In the genomic region with DNA sequence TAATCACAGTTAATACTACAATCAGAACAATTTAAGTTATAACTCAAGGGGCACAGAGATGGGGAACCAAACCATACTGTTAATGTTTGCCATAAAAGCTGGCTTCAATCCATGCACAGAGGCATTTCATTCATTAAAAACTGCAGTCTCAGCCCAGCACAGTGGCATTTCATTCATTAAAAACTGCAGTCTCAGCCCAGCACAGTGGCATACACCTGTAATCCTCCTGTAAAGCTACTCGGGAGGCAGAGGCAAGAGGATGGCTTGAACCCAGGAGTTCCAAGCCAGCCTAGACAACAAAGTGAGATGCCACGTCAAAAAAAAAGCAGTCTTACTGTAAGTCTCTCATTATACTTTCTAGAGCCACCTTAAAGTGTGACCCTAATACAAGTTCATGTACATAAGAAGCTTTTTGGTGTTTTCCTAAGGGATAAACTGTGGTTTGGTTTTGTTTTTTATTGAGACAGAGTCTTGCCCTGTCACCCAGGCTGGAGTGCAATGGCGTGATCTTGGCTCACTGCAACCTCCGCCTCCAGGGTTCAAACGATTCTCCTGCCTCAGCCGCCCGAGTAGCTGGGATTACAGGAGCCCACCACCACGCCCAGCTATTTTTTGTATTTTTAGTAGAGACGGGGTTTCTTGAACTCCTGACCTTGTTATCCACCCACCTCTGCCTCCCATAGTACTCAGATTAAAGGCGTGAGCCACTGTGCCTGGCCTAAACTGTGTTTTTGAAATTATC, we compare ENCODE assay signal across 16 cellular contexts. TPM values are rescaled to one million over a fixed set of nuclear protein-coding genes. Genes with fewer than 3 reads are reported as not detected.
DNase-seq lines count a peak whose midpoint lies in the region; ATAC-seq and TF ChIP-seq lines count a peak whose summit lies in the region.
"Had no signal": no experiment of that assay in that cellular context is flagged by ENCODE, and none has a peak within 500 bp of the region (broad histone marks: within the 10 kb centered on the region; RNA-seq: fewer than 3 reads in every experiment).

No MANE protein-coding gene starts in this region.

- peaks cover 23% of the 10 kb centered on the region for H3K4me1 ChIP-seq in HEK293 (ENCODE audit: control insufficient read depth, insufficient read depth, low read length)

- no peaks in the 10 kb centered on the region for H3K27me3 Mint-ChIP-seq in activated CD4-positive, alpha-beta memory T cell treated with anti-CD3 and anti-CD28 coated beads for 36 hours
- no peaks in the 10 kb centered on the region for H3K27me3 Mint-ChIP-seq in activated CD4-positive, alpha-beta memory T cell treated with anti-CD3 and anti-CD28 coated beads, Interleukin-2, amount 10 ng/mL, durations not matched to agents 7 days and 5 days
- H3K27me3 Mint-ChIP-seq in activated naive CD8-positive, alpha-beta T cell: no peaks in the 10 kb centered on the region
- no peaks in the 10 kb centered on the region for H3K27me3 Mint-ChIP-seq in natural killer cell treated with Interleukin-12 subunit alpha and Interleukin-12 subunit beta and Interleukin-15 and Interleukin-18, amount 100 ng/mL, for 72 hours

- no peak overlapping the region for H3K4me3 ChIP-seq in HEK293 (ENCODE audit: low read depth, low read length)
- H3K4me3 ChIP-seq: adrenal gland, gastrocnemius medialis, right atrium auricular region, SJCRH30, tibial nerve had no signal

- intact Hi-C loops in activated CD4-positive, alpha-beta memory T cell treated with anti-CD3 and anti-CD28 coated beads for 36 hours (cut with micrococcal nuclease): loop anchor here (2.0 kb wide), 1 partner anchor 14 kb away; no protein-coding TSS in a partner anchor

- H3K27ac Mint-ChIP-seq in activated CD4-positive, alpha-beta memory T cell treated with anti-CD3 and anti-CD28 coated beads for 36 hours: peak overlapping the region; percentile 54
- no peak overlapping the region for H3K27ac Mint-ChIP-seq in activated CD4-positive, alpha-beta memory T cell treated with anti-CD3 and anti-CD28 coated beads, Interleukin-2, amount 10 ng/mL, durations not matched to agents 7 days and 5 days
- H3K27ac Mint-ChIP-seq in activated naive CD8-positive, alpha-beta T cell: peak overlapping the region; percentile 66
- H3K27ac Mint-ChIP-seq in natural killer cell treated with Interleukin-12 subunit alpha and Interleukin-12 subunit beta and Interleukin-15 and Interleukin-18, amount 100 ng/mL, for 72 hours: peak overlapping the region; percentile 84

- peaks cover 4% of the 10 kb centered on the region for H3K9me3 Mint-ChIP-seq in activated CD4-positive, alpha-beta memory T cell treated with anti-CD3 and anti-CD28 coated beads for 36 hours
- H3K9me3 Mint-ChIP-seq in activated CD4-positive, alpha-beta memory T cell treated with anti-CD3 and anti-CD28 coated beads, Interleukin-2, amount 10 ng/mL, durations not matched to agents 7 days and 5 days: peaks cover 7% of the 10 kb centered on the region
- peaks cover 4% of the 10 kb centered on the region for H3K9me3 Mint-ChIP-seq in activated naive CD8-positive, alpha-beta T cell (ENCODE audit: low read depth)
- H3K9me3 Mint-ChIP-seq in natural killer cell treated with Interleukin-12 subunit alpha and Interleukin-12 subunit beta and Interleukin-15 and Interleukin-18, amount 100 ng/mL, for 72 hours: peaks cover 3% of the 10 kb centered on the region

- H3K9me3 ChIP-seq in HEK293 (ENCODE audit: control insufficient read depth, insufficient read depth, low read depth, low read length): no peaks in the 10 kb centered on the region
- H3K9me3 ChIP-seq: adrenal gland, gastrocnemius medialis, SJCRH30, tibial nerve had no signal

- CTCF ChIA-PET in activated CD4-positive, alpha-beta memory T cell treated with anti-CD3 and anti-CD28 coated beads for 36 hours (lab: Charles Lee): interaction anchor here (1.0 to 1.3 kb wide), 2 partner anchors 9 to 15 kb away, joined by 3 read pairs; no protein-coding TSS in a partner anchor
- CTCF ChIA-PET in activated CD4-positive, alpha-beta memory T cell treated with anti-CD3 and anti-CD28 coated beads, Interleukin-2, amount 10 ng/mL, durations not matched to agents 7 days and 5 days (lab: Charles Lee): interaction anchor here (1.0 to 3.0 kb wide), 2 partner anchors 15 to 30 kb away, joined by 3 to 8 read pairs; partner anchors contain the start of genes ARID4B and GGPS1
- CTCF ChIA-PET in HEK293 (lab: Yijun Ruan, JAX): interaction anchor here (0.6 to 2.2 kb wide), 5 partner anchors 9 to 1189 kb away, joined by 3 to 11 read pairs (median 4); no protein-coding TSS in a partner anchor

- no peak for ATAC-seq in natural killer cell treated with Interleukin-12 subunit alpha and Interleukin-12 subunit beta and Interleukin-15 and Interleukin-18, amount 100 ng/mL, for 72 hours
- no peak for ATAC-seq in HG03457 (IDR thresholded peaks at IDR 0.05; ENCODE audit: unreplicated experiment)
- ATAC-seq: gastrocnemius medialis had no signal

- no peak for DNase-seq in activated CD4-positive, alpha-beta memory T cell treated with anti-CD3 and anti-CD28 coated beads for 36 hours
- no peak for DNase-seq in activated CD4-positive, alpha-beta memory T cell treated with anti-CD3 and anti-CD28 coated beads, Interleukin-2, amount 10 ng/mL, durations not matched to agents 7 days and 5 days
- no peak for DNase-seq in natural killer cell treated with Interleukin-12 subunit alpha and Interleukin-12 subunit beta and Interleukin-15 and Interleukin-18, amount 100 ng/mL, for 72 hours (ENCODE audit: low spot score)
- no peak for DNase-seq in NCI-H748 (lab: John Stamatoyannopoulos, UW; ENCODE audit: unreplicated experiment)
- DNase-seq in NOMO-1 (lab: John Stamatoyannopoulos, UW; ENCODE audit: unreplicated experiment in 2 of 2): no peak
- DNase-seq: adrenal gland, DMS53, gastrocnemius medialis, mammary epithelial cell, NCI-H1048, SJCRH30 had no signal

- H3K36me3 ChIP-seq in HEK293 (ENCODE audit: control insufficient read depth in 2 of 2, insufficient read depth in 1 of 2, low read length in 2 of 2): no peaks in the 10 kb centered on the region; a peak in 1 of 3 replicates
- H3K36me3 ChIP-seq: adrenal gland, gastrocnemius medialis, right atrium auricular region, SJCRH30, tibial nerve had no signal

- no peak overlapping the region for H3K4me3 Mint-ChIP-seq in activated CD4-positive, alpha-beta memory T cell treated with anti-CD3 and anti-CD28 coated beads for 36 hours
- no peak overlapping the region for H3K4me3 Mint-ChIP-seq in activated CD4-positive, alpha-beta memory T cell treated with anti-CD3 and anti-CD28 coated beads, Interleukin-2, amount 10 ng/mL, durations not matched to agents 7 days and 5 days
- H3K4me3 Mint-ChIP-seq in activated naive CD8-positive, alpha-beta T cell: peak overlapping the region; percentile 35
- H3K4me3 Mint-ChIP-seq in natural killer cell treated with Interleukin-12 subunit alpha and Interleukin-12 subunit beta and Interleukin-15 and Interleukin-18, amount 100 ng/mL, for 72 hours: peak overlapping the region; percentile 49

- TF ChIP-seq CTCF in HEK293 (tag by site-specific recombination; IDR thresholded peaks at IDR 0.05): no peak

- peaks cover 3% of the 10 kb centered on the region for H3K36me3 Mint-ChIP-seq in activated CD4-positive, alpha-beta memory T cell treated with anti-CD3 and anti-CD28 coated beads for 36 hours
- H3K36me3 Mint-ChIP-seq in activated CD4-positive, alpha-beta memory T cell treated with anti-CD3 and anti-CD28 coated beads, Interleukin-2, amount 10 ng/mL, durations not matched to agents 7 days and 5 days (ENCODE audit: low read depth): peaks cover 9% of the 10 kb centered on the region
- peaks cover 2% of the 10 kb centered on the region for H3K36me3 Mint-ChIP-seq in activated naive CD8-positive, alpha-beta T cell
- H3K36me3 Mint-ChIP-seq in natural killer cell treated with Interleukin-12 subunit alpha and Interleukin-12 subunit beta and Interleukin-15 and Interleukin-18, amount 100 ng/mL, for 72 hours: no peaks in the 10 kb centered on the region

- H3K4me1 Mint-ChIP-seq in activated CD4-positive, alpha-beta memory T cell treated with anti-CD3 and anti-CD28 coated beads for 36 hours (ENCODE audit: low read depth): peaks cover 51% of the 10 kb centered on the region
- peaks cover 45% of the 10 kb centered on the region for H3K4me1 Mint-ChIP-seq in activated CD4-positive, alpha-beta memory T cell treated with anti-CD3 and anti-CD28 coated beads, Interleukin-2, amount 10 ng/mL, durations not matched to agents 7 days and 5 days
- peaks cover 62% of the 10 kb centered on the region for H3K4me1 Mint-ChIP-seq in activated naive CD8-positive, alpha-beta T cell (ENCODE audit: low read depth)
- peaks cover 38 to 40% of the 10 kb centered on the region in 2 donors for H3K4me1 Mint-ChIP-seq in natural killer cell treated with Interleukin-12 subunit alpha and Interleukin-12 subunit beta and Interleukin-15 and Interleukin-18, amount 100 ng/mL, for 72 hours (ENCODE audit: low read depth in 2 of 2)

- H3K27ac ChIP-seq in HEK293 (ENCODE audit: extremely low read depth, low read depth, low read length): 0 out of 2 replicates have a peak overlapping the region, but pooled peaks have one; percentile 17
- H3K27ac ChIP-seq: adrenal gland, gastrocnemius medialis, right atrium auricular region, SJCRH30, tibial nerve had no signal

- POLR2A ChIA-PET in activated CD4-positive, alpha-beta memory T cell treated with anti-CD3 and anti-CD28 coated beads for 36 hours (lab: Charles Lee): interaction anchor here (1.7 kb wide), 1 partner anchor 15 kb away, joined by 4 read pairs; no protein-coding TSS in a partner anchor
- POLR2A ChIA-PET in activated CD4-positive, alpha-beta memory T cell treated with anti-CD3 and anti-CD28 coated beads, Interleukin-2, amount 10 ng/mL, durations not matched to agents 7 days and 5 days (lab: Charles Lee): interaction anchor here (0.6 to 1.5 kb wide), 7 partner anchors 9 to 138 kb away, joined by 3 to 5 read pairs (median 4); partner anchors contain the start of gene RBM34
- POLR2A ChIA-PET in HEK293 (lab: Yijun Ruan, JAX): interaction anchor here (0.9 kb wide), 1 partner anchor 29 kb away, joined by 5 read pairs; the partner anchor contains the start of genes ARID4B and GGPS1

RNA-seq across cellular contexts. Expression of gene ARID4B, which starts 29.0 kb away (rescaled TPM):
- 10 to 100 TPM; 41.3 to 44.8 TPM for total RNA-seq in activated CD4-positive, alpha-beta memory T cell treated with anti-CD3 and anti-CD28 coated beads for 36 hours
- 10 to 100 TPM; 54.1 to 56.1 TPM for total RNA-seq in activated CD4-positive, alpha-beta memory T cell treated with anti-CD3 and anti-CD28 coated beads, Interleukin-2, amount 10 ng/mL, durations not matched to agents 7 days and 5 days
- total RNA-seq in natural killer cell treated with Interleukin-12 subunit alpha and Interleukin-12 subunit beta and Interleukin-15 and Interleukin-18, amount 100 ng/mL, for 72 hours: 10 to 100 TPM; 74.2 to 79.2 TPM

RNA-seq across cellular contexts. Expression of gene GGPS1, which starts 29.4 kb away (rescaled TPM):
- total RNA-seq in activated CD4-positive, alpha-beta memory T cell treated with anti-CD3 and anti-CD28 coated beads for 36 hours: 10 to 100 TPM; 36.1 to 37.5 TPM
- total RNA-seq in activated CD4-positive, alpha-beta memory T cell treated with anti-CD3 and anti-CD28 coated beads, Interleukin-2, amount 10 ng/mL, durations not matched to agents 7 days and 5 days: 10 to 100 TPM; 28.2 to 34.3 TPM
- total RNA-seq in natural killer cell treated with Interleukin-12 subunit alpha and Interleukin-12 subunit beta and Interleukin-15 and Interleukin-18, amount 100 ng/mL, for 72 hours: 10 to 100 TPM; 19.0 to 23.7 TPM

Comparison
In these comparisons a context has a peak if more than half of its experiments do, and no peak if none do; other contexts are left out.
1. H3K4me3 Mint-ChIP-seq: peak in activated naive CD8-positive, alpha-beta T cell (single experiment) and natural killer cell treated with Interleukin-12 subunit alpha and Interleukin-12 subunit beta and Interleukin-15 and Interleukin-18, amount 100 ng/mL, for 72 hours (single experiment); none in activated CD4-positive, alpha-beta memory T cell treated with anti-CD3 and anti-CD28 coated beads for 36 hours (single experiment) and activated CD4-positive, alpha-beta memory T cell treated with anti-CD3 and anti-CD28 coated beads, Interleukin-2, amount 10 ng/mL, durations not matched to agents 7 days and 5 days (single experiment).